Comparison of ENCODE assay signal across 6 cellular contexts in the genomic region with DNA sequence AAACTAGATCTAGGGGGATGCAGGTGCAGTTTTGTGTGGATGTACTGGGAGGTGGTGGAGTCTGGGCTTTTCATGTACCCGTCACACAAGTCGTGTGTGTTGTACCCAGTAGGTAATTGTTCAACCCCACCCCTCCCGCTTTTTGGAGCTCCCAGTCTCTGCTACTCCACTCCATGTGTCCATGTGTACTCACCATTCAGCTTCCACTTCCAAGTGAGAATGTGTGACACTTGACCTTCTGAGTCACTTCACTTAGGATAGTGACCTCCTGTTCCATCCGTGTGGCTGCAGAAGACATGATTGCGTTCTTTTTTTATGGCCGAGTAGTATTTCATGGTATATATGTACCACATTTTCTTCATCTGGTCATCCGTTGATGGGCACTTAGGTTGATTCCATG. TPM values are rescaled to one million over a fixed set of nuclear protein-coding genes. Genes with fewer than 3 reads are reported as not detected.
"Had no signal": no experiment of that assay in that cellular context is flagged by ENCODE, and none has a peak within 500 bp of the region (broad histone marks: within the 10 kb centered on the region; RNA-seq: fewer than 3 reads in every experiment).

No MANE protein-coding gene starts in this region.

RNA-seq across cellular contexts. Expression of gene LRRC14B, which starts 49.3 kb away (rescaled TPM):
- total RNA-seq: M059J, PC-3, Peyer's patch, RPMI7951, SJSA1 had no signal
- polyA plus RNA-seq: SK-N-SH had no signal
